8 cellular contexts compared by ENCODE assay signal in genomic region chr6:116764961-116765841, GRCh38. TPM values are rescaled to one million over a fixed set of nuclear protein-coding genes. Genes with fewer than 3 reads are reported as not detected.
DNase-seq lines count a peak whose midpoint lies in the region; ATAC-seq and TF ChIP-seq lines count a peak whose summit lies in the region.

TSS of gene FAM162B (minus strand) at chr6:116765719. CDS start at chr6:116765576, 143 bp downstream.

- H3K9ac ChIP-seq in rectal smooth muscle tissue (ENCODE audit: low read length), result no peak within 1 kb of the TSS

- H3K27ac ChIP-seq in right atrium auricular region (peak within 1 kb of the TSS in 1 of 2 donors; percentile 54), rectal smooth muscle tissue (ENCODE audit: low read depth, low read length) (no peak within 1 kb of the TSS)

- H3K9me3 Mint-ChIP-seq in activated naive CD4-positive, alpha-beta T cell treated with anti-CD3 and anti-CD28 coated beads, Interleukin-2, amount 50 U/mL, for 24 hours, result no peaks in the 10 kb centered on the region
- no peaks in the 10 kb centered on the region for H3K9me3 Mint-ChIP-seq in activated naive CD8-positive, alpha-beta T cell (ENCODE audit: low read depth)

- peak within 1 kb of the TSS; percentile 80 for H3K4me3 Mint-ChIP-seq in activated naive CD4-positive, alpha-beta T cell treated with anti-CD3 and anti-CD28 coated beads, Interleukin-2, amount 50 U/mL, for 24 hours
- H3K4me3 Mint-ChIP-seq in activated naive CD8-positive, alpha-beta T cell, result peak within 1 kb of the TSS; percentile 74

- peaks cover 35% of the 10 kb centered on the region for H3K27me3 Mint-ChIP-seq in activated naive CD4-positive, alpha-beta T cell treated with anti-CD3 and anti-CD28 coated beads, Interleukin-2, amount 50 U/mL, for 24 hours
- peaks cover 34% of the 10 kb centered on the region for H3K27me3 Mint-ChIP-seq in activated naive CD8-positive, alpha-beta T cell

- H3K36me3 Mint-ChIP-seq in activated naive CD4-positive, alpha-beta T cell treated with anti-CD3 and anti-CD28 coated beads, Interleukin-2, amount 50 U/mL, for 24 hours, result peaks cover 3% of the 10 kb centered on the region
- no peaks in the 10 kb centered on the region for H3K36me3 Mint-ChIP-seq in activated naive CD8-positive, alpha-beta T cell

- no peak for DNase-seq in activated naive CD4-positive, alpha-beta T cell treated with anti-CD3 and anti-CD28 coated beads, Interleukin-2, amount 50 U/mL, for 16 hours
- DNase-seq in right atrium auricular region (ENCODE audit: low spot score) (no peak), medulla oblongata (ENCODE audit: extremely low spot score) (no peak), BE2C (no peak)

- H3K27ac Mint-ChIP-seq in activated naive CD4-positive, alpha-beta T cell treated with anti-CD3 and anti-CD28 coated beads, Interleukin-2, amount 50 U/mL, for 24 hours, result no peak within 1 kb of the TSS
- no peak within 1 kb of the TSS for H3K27ac Mint-ChIP-seq in activated naive CD8-positive, alpha-beta T cell

- TF ChIP-seq CTCF in right atrium auricular region (IDR thresholded peaks at IDR 0.05) (no peak), BE2C (IDR thresholded peaks at IDR 0.05; ENCODE audit: low read depth, low read length) (no peak)

- H3K4me1 ChIP-seq in right atrium auricular region (peaks cover 0 to 17% of the 10 kb centered on the region in 2 donors), rectal smooth muscle tissue (ENCODE audit: control insufficient read depth, insufficient read depth, low read length) (no peaks in the 10 kb centered on the region), BE2C (peaks cover 25% of the 10 kb centered on the region)

- H3K4me3 ChIP-seq in right atrium auricular region (peak within 1 kb of the TSS; percentile 35 to 56), rectal smooth muscle tissue (ENCODE audit: low read length) (peak within 1 kb of the TSS; percentile 61), BE2C (ENCODE audit: low read depth, low read length) (no peak within 1 kb of the TSS)

- H3K36me3 ChIP-seq in right atrium auricular region (no peaks in the 10 kb centered on the region), rectal smooth muscle tissue (ENCODE audit: control insufficient read depth, insufficient read depth, low read length) (no peaks in the 10 kb centered on the region), BE2C (no peaks in the 10 kb centered on the region)

- ATAC-seq in HG02970 (IDR thresholded peaks at IDR 0.05; ENCODE audit: low FRiP score, unreplicated experiment), result no peak

- no peaks in the 10 kb centered on the region for H3K9me3 ChIP-seq in right atrium auricular region
- peaks cover 3% of the 10 kb centered on the region; the same call in 1 of the 2 replicates for H3K9me3 ChIP-seq in BE2C

- H3K4me1 Mint-ChIP-seq in activated naive CD4-positive, alpha-beta T cell treated with anti-CD3 and anti-CD28 coated beads, Interleukin-2, amount 50 U/mL, for 24 hours, result peaks cover 11% of the 10 kb centered on the region
- peaks cover 11% of the 10 kb centered on the region for H3K4me1 Mint-ChIP-seq in activated naive CD8-positive, alpha-beta T cell (ENCODE audit: low read depth)

- peaks cover 0 to 8% of the 10 kb centered on the region in 2 donors for H3K27me3 ChIP-seq in right atrium auricular region
- peaks cover 11% of the 10 kb centered on the region for H3K27me3 ChIP-seq in rectal smooth muscle tissue (ENCODE audit: control insufficient read depth, insufficient read depth, low read length)
- no peaks in the 10 kb centered on the region for H3K27me3 ChIP-seq in BE2C

RNA-seq across cellular contexts. Expression of gene FAM162B, which starts in this region (rescaled TPM):
- 1 to 10 TPM; 1.4 to 4.8 TPM for total RNA-seq in right atrium auricular region
- not detected for polyA plus RNA-seq in BE2C (2012; ENCODE audit: insufficient read depth, insufficient read length, low read depth)
